8 cellular contexts compared by ENCODE assay signal in genomic region chr1:21781971-21782867, GRCh38. TPM values are rescaled to one million over a fixed set of nuclear protein-coding genes. Genes with fewer than 3 reads are reported as not detected.
DNase-seq lines count a peak whose midpoint lies in the region; ATAC-seq, FAIRE-seq and TF ChIP-seq lines count a peak whose summit lies in the region.

No MANE protein-coding gene starts in this region.

- ATAC-seq in GM21723 (IDR thresholded peaks at IDR 0.05; ENCODE audit: unreplicated experiment) = peak; percentile 31

- no peaks in the 10 kb centered on the region for H3K4me1 ChIP-seq in astrocyte (ENCODE audit: insufficient read depth, low read length)

- no peaks in the 10 kb centered on the region for H3K36me3 Mint-ChIP-seq in astrocyte (ENCODE audit: low read depth, unreplicated experiment)

- peak overlapping the region; percentile 84 for H3K4me3 ChIP-seq in astrocyte (ENCODE audit: insufficient read depth, low read depth, low read length)

- peak overlapping the region; percentile 92 for H3K4me2 ChIP-seq in astrocyte (ENCODE audit: low read length)

- H3K4me1 Mint-ChIP-seq in astrocyte (ENCODE audit: low read depth, unreplicated experiment) = peaks cover 10% of the 10 kb centered on the region

- peak overlapping the region; percentile 96 for H3K27ac Mint-ChIP-seq in astrocyte (ENCODE audit: unreplicated experiment)

- peak overlapping the region; percentile 76 for H2AFZ ChIP-seq in astrocyte (ENCODE audit: low read depth, low read length)

- peak overlapping the region; percentile 97 for H3K4me3 Mint-ChIP-seq in astrocyte (ENCODE audit: unreplicated experiment)

- DNase-seq in ELR (ENCODE audit: low read depth) (peak; percentile 60), SW480 (ENCODE audit: low spot score) (peak; percentile 57), astrocyte (ENCODE audit: low read depth) (peak; percentile 45), hippocampal formation (lab: John Stamatoyannopoulos, UW) (peak; percentile 21 to 60), renal cortical epithelial cell (ENCODE audit: low read depth) (peak; percentile 61), OCI-M2 (lab: John Stamatoyannopoulos, UW; ENCODE audit: unreplicated experiment) (no peak)

- no peaks in the 10 kb centered on the region for H3K36me3 ChIP-seq in KOPT-K1 (ENCODE audit: insufficient read depth, low read length)
- H3K36me3 ChIP-seq in astrocyte (ENCODE audit: insufficient read depth, low read length) = no peaks in the 10 kb centered on the region

- H3K27me3 Mint-ChIP-seq in astrocyte (ENCODE audit: low read depth, unreplicated experiment) = no peaks in the 10 kb centered on the region

- peak overlapping the region; percentile 98 for H3K9ac ChIP-seq in astrocyte (ENCODE audit: low read length)

- H4K20me1 ChIP-seq in astrocyte (ENCODE audit: insufficient read depth, low read length) = peaks cover 34% of the 10 kb centered on the region

- H3K79me2 ChIP-seq in astrocyte (ENCODE audit: insufficient read depth, low read length) = peaks cover 58% of the 10 kb centered on the region

- no peak for FAIRE-seq in astrocyte (lab: Jason Lieb, UNC)

- TF ChIP-seq CTCF in astrocyte (IDR thresholded peaks at IDR 0.05; ENCODE audit: insufficient read depth, low read depth, low read length) = no peak

- peaks cover 2% of the 10 kb centered on the region for H3K9me3 Mint-ChIP-seq in astrocyte (ENCODE audit: unreplicated experiment)

- H3K9me3 ChIP-seq in KOPT-K1 (ENCODE audit: insufficient read depth, low read length, poor library complexity, severe bottlenecking) (peaks cover 5% of the 10 kb centered on the region), astrocyte (ENCODE audit: insufficient read depth, low read depth, low read length) (peaks cover 2% of the 10 kb centered on the region)

- peak overlapping the region; percentile 98 for H3K27ac ChIP-seq in KOPT-K1 (ENCODE audit: low read depth, low read length, poor library complexity, severe bottlenecking)
- peak overlapping the region; percentile 100 for H3K27ac ChIP-seq in astrocyte (ENCODE audit: low read depth, low read length)

- no peaks in the 10 kb centered on the region for H3K27me3 ChIP-seq in astrocyte (ENCODE audit: insufficient read depth, low read length)

RNA-seq across cellular contexts. Expression of gene USP48, which starts 0.7 kb away (rescaled TPM):
- total RNA-seq in astrocyte (85.7 and 85.8 TPM in 2 replicates), renal cortical epithelial cell (32.1 and 100 TPM in 2 replicates)

RNA-seq across cellular contexts. Expression of gene LDLRAD2, which starts 29.8 kb away (rescaled TPM):
- total RNA-seq in astrocyte (0.14 and 0.22 TPM in 2 replicates), renal cortical epithelial cell (0.69 TPM in 1 of 2 replicates, not detected in the other)
